In the genomic region with DNA sequence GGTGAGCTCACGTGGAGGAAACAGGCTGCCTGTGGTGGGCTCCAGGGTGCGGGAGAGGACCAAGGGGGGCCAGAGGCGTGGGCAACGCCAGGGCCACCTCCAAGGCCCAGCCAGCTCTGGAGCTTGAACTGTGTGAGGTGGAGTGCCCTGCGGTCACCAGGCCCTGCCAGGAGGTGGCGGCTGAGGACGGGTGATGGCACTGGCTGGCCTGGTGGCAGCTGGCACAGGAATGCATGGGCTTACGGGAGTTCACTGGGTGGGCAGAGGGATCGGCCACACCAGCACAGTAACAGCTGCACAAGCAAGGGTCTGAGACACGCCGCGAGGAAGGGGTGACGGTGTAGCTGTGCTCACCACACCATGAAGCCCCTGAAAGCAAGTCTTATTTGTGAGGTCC, we compare ENCODE assay signal across 9 cellular contexts. TPM values are rescaled to one million over a fixed set of nuclear protein-coding genes. Genes with fewer than 3 reads are reported as not detected.
DNase-seq lines count a peak whose midpoint lies in the region; ATAC-seq and TF ChIP-seq lines count a peak whose summit lies in the region.
"Had no signal": no experiment of that assay in that cellular context is flagged by ENCODE, and none has a peak within 500 bp of the region (broad histone marks: within the 10 kb centered on the region; RNA-seq: fewer than 3 reads in every experiment).

No MANE protein-coding gene starts in this region.

- H2AFZ ChIP-seq in OCI-LY1 (ENCODE audit: low read length): no peak overlapping the region

- H3K9me2 ChIP-seq in OCI-LY1 (ENCODE audit: low read depth, low read length): no peaks in the 10 kb centered on the region

- H3K36me3 ChIP-seq in OCI-LY1 (ENCODE audit: insufficient read depth, low read length): peaks cover 41% of the 10 kb centered on the region
- peaks cover 2 to 55% of the 10 kb centered on the region in 2 donors for H3K36me3 ChIP-seq in psoas muscle (ENCODE audit: insufficient read depth in 1 of 2, low read depth in 1 of 2)

- TF ChIP-seq CTCF in OCI-LY1 (IDR thresholded peaks at IDR 0.05; ENCODE audit: low read length): peak; percentile 25; the same call in 1 of the 2 replicates
- TF ChIP-seq CTCF in fibroblast of mammary gland (conservative IDR thresholded peaks at IDR 0.05; ENCODE audit: control insufficient read depth, insufficient read depth, low read depth, low read length): peak; percentile 16
- TF ChIP-seq CTCF in psoas muscle (IDR thresholded peaks at IDR 0.05): peak; percentile 51

- H3F3A ChIP-seq in OCI-LY1 (ENCODE audit: insufficient read depth, low read length): no peaks in the 10 kb centered on the region

- peak; percentile 8 for DNase-seq in NCI-H1694 (lab: John Stamatoyannopoulos, UW)
- DNase-seq in NCI-H1694 treated with DMSO at 0.1 percent for 48 hours (lab: John Stamatoyannopoulos, UW): no peak
- DNase-seq in fibroblast of mammary gland (ENCODE audit: low read depth): no peak
- DNase-seq in psoas muscle: peak in 1 of 2 donors; percentile 74
- no peak for DNase-seq in COR-L47 (lab: John Stamatoyannopoulos, UW)
- no peak for DNase-seq in DMS79 treated with DMSO at 0.1 percent for 48 hours (lab: John Stamatoyannopoulos, UW)
- DNase-seq: NCI-H1105 treated with DMSO at 0.1 percent for 48 hours had no signal

- intact Hi-C loops in psoas muscle (cut with DNase I): no loop called here

- H4K20me1 ChIP-seq in OCI-LY1 (ENCODE audit: insufficient read depth, low read length): no peaks in the 10 kb centered on the region

- no peaks in the 10 kb centered on the region for H3K9me3 ChIP-seq in OCI-LY1 (ENCODE audit: low read length)
- no peaks in the 10 kb centered on the region for H3K9me3 ChIP-seq in psoas muscle

- H3K4me1 ChIP-seq in OCI-LY1 (ENCODE audit: insufficient read depth, low read length, severe bottlenecking): no peaks in the 10 kb centered on the region
- peaks cover 17% of the 10 kb centered on the region for H3K4me1 ChIP-seq in psoas muscle

- 63 to 71% (median 66%) methylated on average over 13 of the region's 13 CpGs for WGBS in psoas muscle, 3 donors

- H3K79me2 ChIP-seq in OCI-LY1 (ENCODE audit: insufficient read depth, low read length): no peaks in the 10 kb centered on the region

- ATAC-seq in psoas muscle (peak in 3 of 4 donors; percentile 31 to 42 (median 34)), HG02938 (IDR thresholded peaks at IDR 0.05; ENCODE audit: unreplicated experiment) (no peak)

- H3K9ac ChIP-seq in OCI-LY1 (ENCODE audit: low read length): no peak overlapping the region

- H3K27ac ChIP-seq in OCI-LY1 (ENCODE audit: low read depth, low read length, poor library complexity, severe bottlenecking) (no peak overlapping the region), psoas muscle (no peak overlapping the region)

- H3K4me2 ChIP-seq in OCI-LY1 (ENCODE audit: low read length): no peak overlapping the region

- no peak overlapping the region for H3K4me3 ChIP-seq in OCI-LY1 (ENCODE audit: low read depth, low read length, poor library complexity, severe bottlenecking)
- no peak overlapping the region for H3K4me3 ChIP-seq in fibroblast of mammary gland (ENCODE audit: control insufficient read depth, low read depth, low read length)
- H3K4me3 ChIP-seq in psoas muscle: no peak overlapping the region

- H3K27me3 ChIP-seq in OCI-LY1 (ENCODE audit: insufficient read depth, low read length) (no peaks in the 10 kb centered on the region), psoas muscle (ENCODE audit: insufficient read depth in 3 of 3, low read length in 2 of 3) (no peaks in the 10 kb centered on the region)

RNA-seq across cellular contexts. Expression of a gene that starts 15.8 kb away (rescaled TPM):
- 10 to 100 TPM; 45.0 to 74.6 (median 65.6) TPM for total RNA-seq in psoas muscle
- polyA plus RNA-seq in psoas muscle: 10 to 100 TPM; 33.5 to 56.4 (median 49.9) TPM
